Comparison of ENCODE assay signal across 8 cellular contexts in the genomic region with DNA sequence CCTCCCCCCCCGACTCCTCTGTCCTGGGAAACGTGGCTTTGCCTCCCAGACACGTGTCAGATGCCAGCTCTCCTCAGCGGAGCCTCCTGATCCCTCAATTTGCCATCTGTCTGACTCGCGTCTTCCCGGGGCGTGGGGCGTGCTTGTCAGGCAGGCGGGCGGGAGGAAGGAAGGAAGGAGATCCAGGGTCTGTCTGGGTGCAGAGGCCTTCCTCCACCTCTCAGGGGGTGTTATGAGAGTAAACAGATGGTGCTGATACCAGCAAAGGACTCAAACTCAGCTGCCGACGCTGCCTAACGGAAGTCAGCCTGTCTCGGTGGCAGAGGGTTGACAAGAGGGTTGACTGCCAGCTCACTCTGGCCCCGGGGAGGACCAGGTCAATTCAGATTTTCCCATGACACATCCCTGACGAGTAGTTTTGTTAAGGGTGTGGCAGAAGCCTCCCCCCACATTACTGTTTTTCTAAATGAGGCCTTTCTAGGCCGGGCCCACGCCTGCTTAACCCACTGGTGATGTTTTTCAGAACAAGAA. TPM values are rescaled to one million over a fixed set of nuclear protein-coding genes. Genes with fewer than 3 reads are reported as not detected.
DNase-seq lines count a peak whose midpoint lies in the region; ATAC-seq and TF ChIP-seq lines count a peak whose summit lies in the region.

No MANE protein-coding gene starts in this region.

- no peak for TF ChIP-seq POLR2A in HCT116 (IDR thresholded peaks at IDR 0.05; ENCODE audit: borderline replicate concordance, extremely low read depth, insufficient read depth, insufficient read length)
- TF ChIP-seq POLR2A in upper lobe of left lung (IDR thresholded peaks at IDR 0.05), result no peak

- H3K79me2 ChIP-seq in HCT116 (ENCODE audit: insufficient read depth, low read length), result peaks cover 3% of the 10 kb centered on the region; the same call in 1 of the 2 replicates

- H3K27me3 ChIP-seq in HCT116 (ENCODE audit: insufficient read depth, low read length) (no peaks in the 10 kb centered on the region), upper lobe of left lung (no peaks in the 10 kb centered on the region)

- H3K36me3 Mint-ChIP-seq in natural killer cell treated with Interleukin-12 subunit alpha and Interleukin-12 subunit beta and Interleukin-15 and Interleukin-18, amount 100 ng/mL, for 72 hours, result peaks cover 2% of the 10 kb centered on the region

- H3K9me3 ChIP-seq in HCT116 (ENCODE audit: control insufficient read depth in 1 of 2, insufficient read depth in 1 of 2, low read depth in 1 of 2, low read length in 2 of 2) (no peaks in the 10 kb centered on the region), upper lobe of left lung (no peaks in the 10 kb centered on the region)

- ATAC-seq in HCT116, result 0 out of 2 replicates have a peak, but pooled peaks have one; percentile 3
- peak; percentile 57 to 65 for ATAC-seq in natural killer cell treated with Interleukin-12 subunit alpha and Interleukin-12 subunit beta and Interleukin-15 and Interleukin-18, amount 100 ng/mL, for 72 hours
- ATAC-seq in upper lobe of left lung (ENCODE audit: low FRiP score in 2 of 2), result no peak
- ATAC-seq in GM21529 (IDR thresholded peaks at IDR 0.05; ENCODE audit: unreplicated experiment), result no peak
- no peak for ATAC-seq in GM19035 (IDR thresholded peaks at IDR 0.05; ENCODE audit: unreplicated experiment)
- no peak for ATAC-seq in left lobe of liver

- BruUV-seq in HCT116 (replicated peaks; lab: Mats Ljungman, UMichigan), result no TSS peak

- H3K27me3 Mint-ChIP-seq in natural killer cell treated with Interleukin-12 subunit alpha and Interleukin-12 subunit beta and Interleukin-15 and Interleukin-18, amount 100 ng/mL, for 72 hours, result no peaks in the 10 kb centered on the region

- peaks cover 23 to 32% of the 10 kb centered on the region in 2 donors for H3K4me1 Mint-ChIP-seq in natural killer cell treated with Interleukin-12 subunit alpha and Interleukin-12 subunit beta and Interleukin-15 and Interleukin-18, amount 100 ng/mL, for 72 hours (ENCODE audit: low read depth in 2 of 2)

- intact Hi-C loops in HCT116 (cut with micrococcal nuclease), result no loop called here

- WGBS in upper lobe of left lung, 2 donors, result 28 to 35% methylated on average over 12 to 19 of the region's 19 CpGs

- no peaks in the 10 kb centered on the region for H3K9me2 ChIP-seq in HCT116 (ENCODE audit: insufficient read depth)

- no peak overlapping the region for H2AFZ ChIP-seq in HCT116 (ENCODE audit: low read depth, low read length, poor library complexity, severe bottlenecking)

- RAD21 ChIA-PET in HCT116 (lab: Charles Lee; ENCODE audit: low non-redundant PET in 1 of 2, low total read pairs in 2 of 2, uncharacterized antibody in 2 of 2, unreplicated experiment in 2 of 2), result no interaction called here

- CTCF ChIA-PET in HCT116 (lab: Charles Lee), result no interaction called here

- DNase-seq in HCT116 (ENCODE audit: low read depth, low spot score), result no peak
- peak; percentile 52 for DNase-seq in activated CD4-positive, CD25-positive, alpha-beta regulatory T cell treated with anti-CD3 and anti-CD28 coated beads, Interleukin-2, amount 50 U/mL, for 72 hours
- DNase-seq in central memory CD4-positive, alpha-beta T cell, result peak; percentile 75
- peak; percentile 68 for DNase-seq in natural killer cell treated with Interleukin-12 subunit alpha and Interleukin-12 subunit beta and Interleukin-15 and Interleukin-18, amount 100 ng/mL, for 72 hours (ENCODE audit: low spot score)
- peak in 1 of 2 donors; percentile 33 for DNase-seq in upper lobe of left lung
- DNase-seq in left lobe of liver (ENCODE audit: low spot score), result no peak

- peaks cover 4 to 5% of the 10 kb centered on the region in 2 experiments; a peak in 2 of 4 replicates for H3K4me1 ChIP-seq in HCT116 (ENCODE audit: control insufficient read depth in 1 of 2, insufficient read depth in 2 of 2, low read length in 2 of 2)
- peaks cover 51 to 56% (median 53%) of the 10 kb centered on the region in 4 donors for H3K4me1 ChIP-seq in upper lobe of left lung

- POLR2A ChIA-PET in HCT116 (lab: Charles Lee), result interaction anchor here (1.8 kb wide), 1 partner anchor 17 kb away, joined by 5 read pairs; a partner anchor contains a TSS

- H3K4me3 Mint-ChIP-seq in natural killer cell treated with Interleukin-12 subunit alpha and Interleukin-12 subunit beta and Interleukin-15 and Interleukin-18, amount 100 ng/mL, for 72 hours, result peak overlapping the region; percentile 22

- TF ChIP-seq RAD21 in HCT116 (IDR thresholded peaks at IDR 0.05; ENCODE audit: low read depth), result no peak

- H3K27ac ChIP-seq in HCT116 (ENCODE audit: low read depth, low read length), result no peak overlapping the region
- peak overlapping the region; percentile 39 to 70 (median 59) for H3K27ac ChIP-seq in upper lobe of left lung

- no peaks in the 10 kb centered on the region for H4K20me1 ChIP-seq in HCT116 (ENCODE audit: insufficient read depth)

- H3K36me3 ChIP-seq in HCT116 (ENCODE audit: control insufficient read depth in 1 of 2, insufficient read depth in 2 of 2, low read length in 2 of 2) (peaks cover 36 to 75% of the 10 kb centered on the region in 2 experiments; a peak in 3 of 4 replicates), upper lobe of left lung (peaks cover 2 to 80% (median 68%) of the 10 kb centered on the region in 4 donors)

- H3K4me2 ChIP-seq in HCT116 (ENCODE audit: low read length), result no peak overlapping the region

- no peak overlapping the region for H3K4me3 ChIP-seq in HCT116 (replicated peaks in 1 of 2; ENCODE audit: low read depth in 1 of 2, low read length in 2 of 2)
- no peak overlapping the region for H3K4me3 ChIP-seq in upper lobe of left lung

- H3K27ac Mint-ChIP-seq in natural killer cell treated with Interleukin-12 subunit alpha and Interleukin-12 subunit beta and Interleukin-15 and Interleukin-18, amount 100 ng/mL, for 72 hours, result peak overlapping the region; percentile 92 to 97

- H3K9me3 Mint-ChIP-seq in natural killer cell treated with Interleukin-12 subunit alpha and Interleukin-12 subunit beta and Interleukin-15 and Interleukin-18, amount 100 ng/mL, for 72 hours, result no peaks in the 10 kb centered on the region

- no peak overlapping the region for H3K9ac ChIP-seq in HCT116 (ENCODE audit: low read length)

- TF ChIP-seq EP300 in upper lobe of left lung (IDR thresholded peaks at IDR 0.05), result no peak

- TF ChIP-seq CTCF in HCT116 (IDR thresholded peaks at IDR 0.05 in 2 of 3, conservative IDR thresholded peaks at IDR 0.05 in 1 of 3; ENCODE audit: borderline replicate concordance in 1 of 3, insufficient read depth in 1 of 3, low read depth in 2 of 3, low read length in 2 of 3) (no peak), upper lobe of left lung (IDR thresholded peaks at IDR 0.05) (no peak)

TF ChIP-seq in HCT116, 20 proteins besides CTCF, POLR2A, EP300 and RAD21:
- no peak for TF ChIP-seq CEBPB (IDR thresholded peaks at IDR 0.05; ENCODE audit: low read depth)
- no peak for TF ChIP-seq EZH2 (IDR thresholded peaks at IDR 0.05)
- TF ChIP-seq SP1 (IDR thresholded peaks at IDR 0.05; ENCODE audit: low read depth), result no peak
- TF ChIP-seq, protein P1, sequence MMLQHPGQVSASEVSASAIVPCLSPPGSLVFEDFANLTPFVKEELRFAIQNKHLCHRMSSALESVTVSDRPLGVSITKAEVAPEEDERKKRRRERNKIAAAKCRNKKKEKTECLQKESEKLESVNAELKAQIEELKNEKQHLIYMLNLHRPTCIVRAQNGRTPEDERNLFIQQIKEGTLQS (IDR thresholded peaks at IDR 0.05), result no peak
- TF ChIP-seq JUND (IDR thresholded peaks at IDR 0.05), result no peak
- TF ChIP-seq TCF7L2 (IDR thresholded peaks at IDR 0.05; ENCODE audit: borderline replicate concordance, extremely low read depth, insufficient read depth, insufficient read length), result no peak
- TF ChIP-seq, protein P2, sequence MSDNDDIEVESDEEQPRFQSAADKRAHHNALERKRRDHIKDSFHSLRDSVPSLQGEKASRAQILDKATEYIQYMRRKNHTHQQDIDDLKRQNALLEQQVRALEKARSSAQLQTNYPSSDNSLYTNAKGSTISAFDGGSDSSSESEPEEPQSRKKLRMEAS (IDR thresholded peaks at IDR 0.05), result no peak
- TF ChIP-seq POLR2AphosphoS5 (IDR thresholded peaks at IDR 0.05; ENCODE audit: low read depth, low read length), result peak; percentile 12; the same call in 1 of the 2 replicates

RNA-seq across cellular contexts. Expression of a gene that starts 17.0 kb away (rescaled TPM):
- total RNA-seq in HCT116 (2021; ENCODE audit: unreplicated experiment) (95.1 TPM), upper lobe of left lung (10 to 100 TPM in 5 of 6 donors, 1 to 10 TPM in 1; 8.9 to 53.0 (median 18.2) TPM), left lobe of liver (34.9 TPM)
- 128 and 169 TPM in 2 replicates for polyA plus RNA-seq in HCT116 (2012)
- 10 to 100 TPM; 44.9 to 53.1 TPM for total RNA-seq in natural killer cell treated with Interleukin-12 subunit alpha and Interleukin-12 subunit beta and Interleukin-15 and Interleukin-18, amount 100 ng/mL, for 72 hours

RNA-seq across cellular contexts. Expression of a gene that starts 52.2 kb away (rescaled TPM):
- not detected for total RNA-seq in HCT116 (2021; ENCODE audit: unreplicated experiment)
- 0.02 TPM in 1 of 2 replicates, not detected in the other for polyA plus RNA-seq in HCT116 (2012)
- not detected for total RNA-seq in natural killer cell treated with Interleukin-12 subunit alpha and Interleukin-12 subunit beta and Interleukin-15 and Interleukin-18, amount 100 ng/mL, for 72 hours
- 10 to 100 TPM in 1 of 6 donors, 1 to 10 TPM in 5; 1.9 to 11.5 (median 4.9) TPM for total RNA-seq in upper lobe of left lung
- 4.1 TPM for total RNA-seq in left lobe of liver

Comparison
In these comparisons a context has a peak if more than half of its experiments do, and no peak if none do; other contexts are left out.
1. ATAC-seq: peak in HCT116 (single experiment) and natural killer cell treated with Interleukin-12 subunit alpha and Interleukin-12 subunit beta and Interleukin-15 and Interleukin-18, amount 100 ng/mL, for 72 hours (2 of 2); none in upper lobe of left lung (0 of 2), GM21529 (single experiment), GM19035 (single experiment) and left lobe of liver (single experiment).
2. DNase-seq: peak in activated CD4-positive, CD25-positive, alpha-beta regulatory T cell treated with anti-CD3 and anti-CD28 coated beads, Interleukin-2, amount 50 U/mL, for 72 hours (single experiment), central memory CD4-positive, alpha-beta T cell (single experiment) and natural killer cell treated with Interleukin-12 subunit alpha and Interleukin-12 subunit beta and Interleukin-15 and Interleukin-18, amount 100 ng/mL, for 72 hours (single experiment); none in HCT116 (single experiment) and left lobe of liver (single experiment).